In genomic region chr13:30179547-30180256, GRCh38 we compare ENCODE assay signal across 10 cellular contexts.
"Had no signal": no experiment of that assay in that cellular context is flagged by ENCODE, and none has a peak within 500 bp of the region (broad histone marks: within the 10 kb centered on the region; RNA-seq: fewer than 3 reads in every experiment).

No MANE protein-coding gene starts in this region.

- H3K27me3 Mint-ChIP-seq: activated CD4-positive, alpha-beta memory T cell treated with anti-CD3 and anti-CD28 coated beads for 36 hours; activated CD8-positive, alpha-beta memory T cell treated with anti-CD3 and anti-CD28 coated beads, Interleukin-2, amount 10 ng/mL, durations not matched to agents 7 days and 5 days; activated T-cell treated with anti-CD3 and anti-CD28 coated beads, Interleukin-2, amount 50 U/mL, for 24 hours; naive thymus-derived CD4-positive, alpha-beta T cell had no signal

- H3K4me1 Mint-ChIP-seq: activated CD8-positive, alpha-beta memory T cell treated with anti-CD3 and anti-CD28 coated beads, Interleukin-2, amount 10 ng/mL, durations not matched to agents 7 days and 5 days had no signal

- DNase-seq: activated CD4-positive, alpha-beta memory T cell treated with anti-CD3 and anti-CD28 coated beads for 36 hours; activated CD8-positive, alpha-beta memory T cell treated with anti-CD3 and anti-CD28 coated beads, Interleukin-2, amount 10 ng/mL, durations not matched to agents 7 days and 5 days; activated effector memory CD4-positive, alpha-beta T cell treated with Interleukin-2 at 50 U/mL for 16 hours; activated naive CD4-positive, alpha-beta T cell treated with anti-CD3 and anti-CD28 coated beads, Interleukin-2, amount 50 U/mL, for 16 hours; activated T-cell treated with anti-CD3 and anti-CD28 coated beads, Interleukin-2, amount 50 U/mL, for 24 hours; mucosa of descending colon; naive thymus-derived CD4-positive, alpha-beta T cell; stimulated activated CD4-positive, alpha-beta T cell treated with anti-CD3 and anti-CD28 coated beads, Interleukin-2, amount 100 ng/mL, for 24 hours; stomach; testis had no signal

- H3K36me3 Mint-ChIP-seq: activated CD4-positive, alpha-beta memory T cell treated with anti-CD3 and anti-CD28 coated beads for 36 hours; activated CD8-positive, alpha-beta memory T cell treated with anti-CD3 and anti-CD28 coated beads, Interleukin-2, amount 10 ng/mL, durations not matched to agents 7 days and 5 days had no signal

- H3K27ac Mint-ChIP-seq: activated CD4-positive, alpha-beta memory T cell treated with anti-CD3 and anti-CD28 coated beads for 36 hours; activated CD8-positive, alpha-beta memory T cell treated with anti-CD3 and anti-CD28 coated beads, Interleukin-2, amount 10 ng/mL, durations not matched to agents 7 days and 5 days; activated T-cell treated with anti-CD3 and anti-CD28 coated beads, Interleukin-2, amount 50 U/mL, for 24 hours had no signal

- H3K9me3 Mint-ChIP-seq: activated CD4-positive, alpha-beta memory T cell treated with anti-CD3 and anti-CD28 coated beads for 36 hours; activated T-cell treated with anti-CD3 and anti-CD28 coated beads, Interleukin-2, amount 50 U/mL, for 24 hours had no signal

- H3K4me3 Mint-ChIP-seq: activated CD4-positive, alpha-beta memory T cell treated with anti-CD3 and anti-CD28 coated beads for 36 hours; activated CD8-positive, alpha-beta memory T cell treated with anti-CD3 and anti-CD28 coated beads, Interleukin-2, amount 10 ng/mL, durations not matched to agents 7 days and 5 days; activated T-cell treated with anti-CD3 and anti-CD28 coated beads, Interleukin-2, amount 50 U/mL, for 24 hours; naive thymus-derived CD4-positive, alpha-beta T cell had no signal
